In the genomic region with DNA sequence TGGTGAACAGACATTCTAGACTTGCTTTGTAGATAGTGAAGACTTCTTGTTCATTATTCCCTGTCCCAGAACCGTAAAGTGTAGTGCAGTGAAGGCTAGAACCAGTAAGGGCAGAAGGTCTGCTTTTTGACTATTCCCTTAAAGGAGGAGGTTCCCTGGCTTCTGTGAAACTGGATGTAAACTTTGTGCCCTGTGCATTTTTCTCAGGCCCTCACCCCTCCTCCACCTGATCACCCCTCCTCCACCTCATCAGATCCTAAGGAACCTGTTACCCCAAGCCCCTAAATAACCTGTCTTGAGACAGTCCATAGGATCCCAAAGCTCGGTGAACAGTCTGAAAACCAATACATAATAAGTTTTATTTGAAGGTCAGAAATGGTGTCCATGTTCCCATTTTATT, we compare ENCODE assay signal across 20 cellular contexts. TPM values are rescaled to one million over a fixed set of nuclear protein-coding genes. Genes with fewer than 3 reads are reported as not detected.
DNase-seq lines count a peak whose midpoint lies in the region; ATAC-seq and TF ChIP-seq lines count a peak whose summit lies in the region.
"Had no signal": no experiment of that assay in that cellular context is flagged by ENCODE, and none has a peak within 500 bp of the region (broad histone marks: within the 10 kb centered on the region; RNA-seq: fewer than 3 reads in every experiment).

No MANE protein-coding gene starts in this region.

- H3K4me3 ChIP-seq in gastrocnemius medialis = no peak overlapping the region
- H3K4me3 ChIP-seq: K562, uterus had no signal

- ATAC-seq in GM19043 (IDR thresholded peaks at IDR 0.05; ENCODE audit: low read depth, unreplicated experiment) (peak; percentile 12), HG03432 (IDR thresholded peaks at IDR 0.05; ENCODE audit: unreplicated experiment) (peak; percentile 13), left lobe of liver (peak; percentile 37), gastrocnemius medialis (no peak), GM19395 (IDR thresholded peaks at IDR 0.05; ENCODE audit: unreplicated experiment) (no peak)
- ATAC-seq: K562 had no signal

- no peak for TF ChIP-seq POLR2A in gastrocnemius medialis (IDR thresholded peaks at IDR 0.05)

- no peak overlapping the region for H3K4me3 Mint-ChIP-seq in activated T-helper 2 cell treated with anti-CD3 and anti-CD28 coated beads, Interferon-gamma antibody, Interleukin-2, Interleukin-4, amounts not matched to agents 10 μg/mL and 5 μg/mL and 100 μg/mL, durations not matched to agents 14 hours and 24 hours and 36 hours (ENCODE audit: low read depth)
- H3K4me3 Mint-ChIP-seq: B cell had no signal

- no peaks in the 10 kb centered on the region for H3K27me3 ChIP-seq in gastrocnemius medialis
- H3K27me3 ChIP-seq: heart left ventricle, uterus had no signal

- peak overlapping the region; percentile 29 to 73 (median 68) for H3K27ac ChIP-seq in gastrocnemius medialis

- no peaks in the 10 kb centered on the region for H3K9me3 Mint-ChIP-seq in activated T-helper 2 cell treated with anti-CD3 and anti-CD28 coated beads, Interferon-gamma antibody, Interleukin-2, Interleukin-4, amounts not matched to agents 10 μg/mL and 5 μg/mL and 100 μg/mL, durations not matched to agents 14 hours and 24 hours and 36 hours

- intact Hi-C loops in gastrocnemius medialis (cut with DNase I; ENCODE audit: low total_unique reads) = no loop called here
- intact Hi-C loops in activated T-helper 2 cell treated with anti-CD3 and anti-CD28 coated beads, Interferon-gamma antibody, Interleukin-2, Interleukin-4, amounts not matched to agents 10 μg/mL and 5 μg/mL and 100 μg/mL, durations not matched to agents 14 hours and 24 hours and 36 hours (cut with micrococcal nuclease) = no loop called here

- H3K4me1 ChIP-seq in gastrocnemius medialis = peaks cover 29 to 31% of the 10 kb centered on the region in 2 donors
- H3K4me1 ChIP-seq: uterus had no signal

- TF ChIP-seq CTCF in gastrocnemius medialis (IDR thresholded peaks at IDR 0.05 in 4 of 5, conservative IDR thresholded peaks at IDR 0.05 in 1 of 5) = no peak

- no peaks in the 10 kb centered on the region for H3K9me3 ChIP-seq in gastrocnemius medialis
- H3K9me3 ChIP-seq: heart left ventricle, uterus had no signal

- H3K27me3 Mint-ChIP-seq in activated T-helper 2 cell treated with anti-CD3 and anti-CD28 coated beads, Interferon-gamma antibody, Interleukin-2, Interleukin-4, amounts not matched to agents 10 μg/mL and 5 μg/mL and 100 μg/mL, durations not matched to agents 14 hours and 24 hours and 36 hours (ENCODE audit: low read depth) = no peaks in the 10 kb centered on the region
- H3K27me3 Mint-ChIP-seq: B cell had no signal

- in situ Hi-C loops in gastrocnemius medialis (cut with MboI; ENCODE audit: low sequenced_read_pairs in 4 of 4) = no loop called here

- H3K27ac Mint-ChIP-seq in activated T-helper 2 cell treated with anti-CD3 and anti-CD28 coated beads, Interferon-gamma antibody, Interleukin-2, Interleukin-4, amounts not matched to agents 10 μg/mL and 5 μg/mL and 100 μg/mL, durations not matched to agents 14 hours and 24 hours and 36 hours = no peak overlapping the region
- H3K27ac Mint-ChIP-seq: B cell had no signal

- H3K4me1 Mint-ChIP-seq in activated T-helper 2 cell treated with anti-CD3 and anti-CD28 coated beads, Interferon-gamma antibody, Interleukin-2, Interleukin-4, amounts not matched to agents 10 μg/mL and 5 μg/mL and 100 μg/mL, durations not matched to agents 14 hours and 24 hours and 36 hours (ENCODE audit: low read depth) = peaks cover 14% of the 10 kb centered on the region
- H3K4me1 Mint-ChIP-seq: B cell had no signal

- H3K36me3 ChIP-seq in gastrocnemius medialis = peaks cover 0 to 2% of the 10 kb centered on the region in 2 donors
- H3K36me3 ChIP-seq: uterus had no signal

- no peak for DNase-seq in left lobe of liver (ENCODE audit: low spot score)
- DNase-seq in gastrocnemius medialis = no peak
- no peak for DNase-seq in activated T-helper 2 cell treated with anti-CD3 and anti-CD28 coated beads, Interferon-gamma antibody, Interleukin-2, Interleukin-4, amounts not matched to agents 10 μg/mL and 5 μg/mL and 100 μg/mL, durations not matched to agents 14 hours and 24 hours and 36 hours (ENCODE audit: low spot score)
- DNase-seq in NCI-H2107 treated with DMSO at 0.1 percent for 48 hours (lab: John Stamatoyannopoulos, UW; ENCODE audit: unreplicated experiment) = no peak
- DNase-seq: activated CD4-positive, alpha-beta T cell treated with anti-CD3 and anti-CD28 coated beads, Interleukin-2, amount 50 U/mL, for 1 hour; activated CD8-positive, alpha-beta memory T cell treated with anti-CD3 and anti-CD28 coated beads, Interleukin-2, amount 50 U/mL, for 48 hours; activated gamma-delta T cell; amniotic stem cell; effector CD8-positive, alpha-beta T cell; heart left ventricle; NCI-H187; NCI-H446; stimulated activated CD4-positive, alpha-beta T cell treated with anti-CD3 and anti-CD28 coated beads, Interleukin-4, amount 100 ng/mL, for 1 hour; T-helper 1 cell; uterus had no signal

- H3K36me3 Mint-ChIP-seq in activated T-helper 2 cell treated with anti-CD3 and anti-CD28 coated beads, Interferon-gamma antibody, Interleukin-2, Interleukin-4, amounts not matched to agents 10 μg/mL and 5 μg/mL and 100 μg/mL, durations not matched to agents 14 hours and 24 hours and 36 hours (ENCODE audit: low read depth) = peaks cover 42% of the 10 kb centered on the region

RNA-seq across cellular contexts. Expression of gene SFT2D3, which starts 33.7 kb away (rescaled TPM):
- 3.7 TPM for total RNA-seq in left lobe of liver
- 1 to 10 TPM; 3.0 to 5.5 (median 3.5) TPM for total RNA-seq in gastrocnemius medialis
- total RNA-seq in activated T-helper 2 cell treated with anti-CD3 and anti-CD28 coated beads, Interferon-gamma antibody, Interleukin-2, Interleukin-4, amounts not matched to agents 10 μg/mL and 5 μg/mL and 100 μg/mL, durations not matched to agents 14 hours and 24 hours and 36 hours = 4.5 and 5.9 TPM in 2 replicates

RNA-seq across cellular contexts. Expression of gene LIMS2, which starts 59.7 kb away (rescaled TPM):
- total RNA-seq in left lobe of liver (31.0 TPM), gastrocnemius medialis (10 to 100 TPM in 2 of 4 donors, 1 to 10 TPM in 2; 5.3 to 15.5 (median 9.9) TPM)
- total RNA-seq in activated T-helper 2 cell treated with anti-CD3 and anti-CD28 coated beads, Interferon-gamma antibody, Interleukin-2, Interleukin-4, amounts not matched to agents 10 μg/mL and 5 μg/mL and 100 μg/mL, durations not matched to agents 14 hours and 24 hours and 36 hours = 8.2 and 8.8 TPM in 2 replicates

Comparison
In these comparisons a context has a peak if more than half of its experiments do, and no peak if none do; other contexts are left out.
1. ATAC-seq: peak in GM19043 (single experiment), HG03432 (single experiment) and left lobe of liver (single experiment); none in gastrocnemius medialis (0 of 2) and GM19395 (single experiment).